10 cellular contexts compared by ENCODE assay signal in genomic region chr5:113447651-113448050, GRCh38. TPM values are rescaled to one million over a fixed set of nuclear protein-coding genes. Genes with fewer than 3 reads are reported as not detected.
A peak's percentile ranks its signal among the peaks of the same experiment; 100 is the strongest.
DNase-seq lines count a peak whose midpoint lies in the region; ATAC-seq and TF ChIP-seq lines count a peak whose summit lies in the region.
"Had no signal": no experiment of that assay in that cellular context is flagged by ENCODE, and none has a peak within 500 bp of the region (broad histone marks: within the 10 kb centered on the region; RNA-seq: fewer than 3 reads in every experiment).

No MANE protein-coding gene starts in this region.

- H3K27me3 Mint-ChIP-seq in chondrocyte (ENCODE audit: low read depth) (no peaks in the 10 kb centered on the region), type B pancreatic cell (no peaks in the 10 kb centered on the region)
- H3K27me3 Mint-ChIP-seq in activated CD8-positive, alpha-beta T cell treated with anti-CD3 and anti-CD28 coated beads, Interleukin-2, amount 10 ng/mL, durations not matched to agents 7 days and 5 days (ENCODE audit: low read depth) = peaks cover 40% of the 10 kb centered on the region

- ATAC-seq in HG03039 (IDR thresholded peaks at IDR 0.05; ENCODE audit: unreplicated experiment) = no peak
- no peak for ATAC-seq in activated CD8-positive, alpha-beta T cell treated with anti-CD3 and anti-CD28 coated beads, Interleukin-2, amount 10 ng/mL, durations not matched to agents 7 days and 5 days
- ATAC-seq: natural killer cell treated with Interleukin-12 subunit alpha and Interleukin-12 subunit beta and Interleukin-15 and Interleukin-18, amount 100 ng/mL, for 72 hours had no signal

- peak; percentile 3 for DNase-seq in NCI-H2227 (lab: John Stamatoyannopoulos, UW; ENCODE audit: unreplicated experiment)
- no peak for DNase-seq in NCI-H2227 treated with DMSO at 0.1 percent for 48 hours (lab: John Stamatoyannopoulos, UW)
- peak; percentile 28 for DNase-seq in NCI-H82 treated with DMSO at 0.1 percent for 48 hours (lab: John Stamatoyannopoulos, UW; ENCODE audit: unreplicated experiment)
- DNase-seq in chondrocyte (ENCODE audit: low spot score) = no peak
- no peak for DNase-seq in type B pancreatic cell (ENCODE audit: extremely low spot score, unreplicated experiment)
- DNase-seq in activated CD8-positive, alpha-beta T cell treated with anti-CD3 and anti-CD28 coated beads, Interleukin-2, amount 10 ng/mL, durations not matched to agents 7 days and 5 days = no peak
- DNase-seq in GOT3 (lab: John Stamatoyannopoulos, UW) = no peak

- no peak overlapping the region for H3K4me3 Mint-ChIP-seq in chondrocyte (ENCODE audit: unreplicated experiment)
- H3K4me3 Mint-ChIP-seq in type B pancreatic cell = no peak overlapping the region
- H3K4me3 Mint-ChIP-seq in activated CD8-positive, alpha-beta T cell treated with anti-CD3 and anti-CD28 coated beads, Interleukin-2, amount 10 ng/mL, durations not matched to agents 7 days and 5 days = no peak overlapping the region
- H3K4me3 Mint-ChIP-seq: B cell; natural killer cell treated with Interleukin-12 subunit alpha and Interleukin-12 subunit beta and Interleukin-15 and Interleukin-18, amount 100 ng/mL, for 72 hours had no signal

- H3K9me3 Mint-ChIP-seq in chondrocyte (ENCODE audit: low read depth) = peaks cover 21% of the 10 kb centered on the region
- H3K9me3 Mint-ChIP-seq in type B pancreatic cell = peaks cover 15% of the 10 kb centered on the region
- H3K9me3 Mint-ChIP-seq in activated CD8-positive, alpha-beta T cell treated with anti-CD3 and anti-CD28 coated beads, Interleukin-2, amount 10 ng/mL, durations not matched to agents 7 days and 5 days (ENCODE audit: insufficient read depth) = no peaks in the 10 kb centered on the region
- H3K9me3 Mint-ChIP-seq: natural killer cell treated with Interleukin-12 subunit alpha and Interleukin-12 subunit beta and Interleukin-15 and Interleukin-18, amount 100 ng/mL, for 72 hours had no signal

- CTCF ChIA-PET in activated CD8-positive, alpha-beta T cell treated with anti-CD3 and anti-CD28 coated beads, Interleukin-2, amount 10 ng/mL, durations not matched to agents 7 days and 5 days (lab: Charles Lee) = no interaction called here

- H3K4me1 Mint-ChIP-seq in chondrocyte (ENCODE audit: low read depth) (peaks cover 38% of the 10 kb centered on the region), type B pancreatic cell (ENCODE audit: unreplicated experiment) (no peaks in the 10 kb centered on the region)
- peaks cover 4% of the 10 kb centered on the region for H3K4me1 Mint-ChIP-seq in activated CD8-positive, alpha-beta T cell treated with anti-CD3 and anti-CD28 coated beads, Interleukin-2, amount 10 ng/mL, durations not matched to agents 7 days and 5 days (ENCODE audit: low read depth)
- H3K4me1 Mint-ChIP-seq: B cell had no signal

- H3K36me3 Mint-ChIP-seq in chondrocyte (ENCODE audit: low read depth) (peaks cover 12% of the 10 kb centered on the region), type B pancreatic cell (no peaks in the 10 kb centered on the region)
- H3K36me3 Mint-ChIP-seq in activated CD8-positive, alpha-beta T cell treated with anti-CD3 and anti-CD28 coated beads, Interleukin-2, amount 10 ng/mL, durations not matched to agents 7 days and 5 days (ENCODE audit: low read depth) = no peaks in the 10 kb centered on the region

- POLR2A ChIA-PET in activated CD8-positive, alpha-beta T cell treated with anti-CD3 and anti-CD28 coated beads, Interleukin-2, amount 10 ng/mL, durations not matched to agents 7 days and 5 days (lab: Charles Lee) = no interaction called here

- peak; percentile 56 for TF ChIP-seq CTCF in chondrocyte (IDR thresholded peaks at IDR 0.05)
- peak; percentile 67 for TF ChIP-seq CTCF in type B pancreatic cell (conservative IDR thresholded peaks at IDR 0.05)

- H3K27ac Mint-ChIP-seq in chondrocyte (ENCODE audit: unreplicated experiment) = peak overlapping the region; percentile 45
- H3K27ac Mint-ChIP-seq in type B pancreatic cell = no peak overlapping the region
- H3K27ac Mint-ChIP-seq in activated CD8-positive, alpha-beta T cell treated with anti-CD3 and anti-CD28 coated beads, Interleukin-2, amount 10 ng/mL, durations not matched to agents 7 days and 5 days = no peak overlapping the region
- H3K27ac Mint-ChIP-seq: B cell; natural killer cell treated with Interleukin-12 subunit alpha and Interleukin-12 subunit beta and Interleukin-15 and Interleukin-18, amount 100 ng/mL, for 72 hours had no signal

RNA-seq across cellular contexts. Expression of gene TSSK1B, which starts 12.9 kb away (rescaled TPM):
- total RNA-seq in chondrocyte (0.10 to 0.36 TPM in 2 of 3 replicates, not detected in the other), type B pancreatic cell (ENCODE audit: low replicate concordance) (0.12 and 0.24 TPM in 2 replicates)
- not detected for total RNA-seq in activated CD8-positive, alpha-beta T cell treated with anti-CD3 and anti-CD28 coated beads, Interleukin-2, amount 10 ng/mL, durations not matched to agents 7 days and 5 days
- total RNA-seq: B cell; natural killer cell treated with Interleukin-12 subunit alpha and Interleukin-12 subunit beta and Interleukin-15 and Interleukin-18, amount 100 ng/mL, for 72 hours had no signal

RNA-seq across cellular contexts. Expression of gene MCC, which starts 40.6 kb away (rescaled TPM):
- total RNA-seq in chondrocyte (13.2 to 18.6 TPM (median 15.0 TPM) in 3 replicates), type B pancreatic cell (ENCODE audit: low replicate concordance) (11.8 and 24.0 TPM in 2 replicates)
- total RNA-seq in activated CD8-positive, alpha-beta T cell treated with anti-CD3 and anti-CD28 coated beads, Interleukin-2, amount 10 ng/mL, durations not matched to agents 7 days and 5 days = 1 to 10 TPM; 7.6 to 8.0 TPM

Comparison
In these comparisons a context has a peak if more than half of its experiments do, and no peak if none do; other contexts are left out.
1. DNase-seq: peak in NCI-H2227 (single experiment) and NCI-H82 treated with DMSO at 0.1 percent for 48 hours (single experiment); none in NCI-H2227 treated with DMSO at 0.1 percent for 48 hours (single experiment), chondrocyte (single experiment), type B pancreatic cell (single experiment), activated CD8-positive, alpha-beta T cell treated with anti-CD3 and anti-CD28 coated beads, Interleukin-2, amount 10 ng/mL, durations not matched to agents 7 days and 5 days (single experiment) and GOT3 (single experiment).